11 cellular contexts compared by ENCODE assay signal in genomic region chr18:901769-902168, GRCh38.
DNase-seq lines count a peak whose midpoint lies in the region.
"Had no signal": no experiment of that assay in that cellular context is flagged by ENCODE, and none has a peak within 500 bp of the region (broad histone marks: within the 10 kb centered on the region; RNA-seq: fewer than 3 reads in every experiment).

No MANE protein-coding gene starts in this region.

- DNase-seq in NCI-H2196 (lab: John Stamatoyannopoulos, UW; ENCODE audit: unreplicated experiment) (peak; percentile 57), NCI-H2196 treated with DMSO at 0.1 percent for 48 hours (lab: John Stamatoyannopoulos, UW; ENCODE audit: unreplicated experiment) (no peak), NCI-H146 treated with DMSO at 0.1 percent for 48 hours (lab: John Stamatoyannopoulos, UW; ENCODE audit: unreplicated experiment) (peak; percentile 95), NCI-H748 treated with DMSO at 0.1 percent for 48 hours (lab: John Stamatoyannopoulos, UW) (peak; percentile 83), iPS-NIHi11 (ENCODE audit: low spot score) (peak; percentile 45), NCI-H2171 treated with DMSO at 0.1 percent for 48 hours (lab: John Stamatoyannopoulos, UW) (no peak)
- DNase-seq in activated CD4-positive, alpha-beta T cell treated with anti-CD3 and anti-CD28 coated beads, Interleukin-2, amount 50 U/mL, for 1 hour = no peak
- DNase-seq in stimulated activated CD4-positive, alpha-beta T cell treated with anti-CD3 and anti-CD28 coated beads, Interleukin-4, amount 100 ng/mL, for 1 hour = no peak
- DNase-seq: GOT3; NCI-H1930; NK-92 treated with Interleukin-12 subunit alpha and Interleukin-12 subunit beta, amount 100 ng/mL, for 24 hours had no signal

Comparison
In these comparisons a context has a peak if more than half of its experiments do, and no peak if none do; other contexts are left out.
1. DNase-seq: peak in NCI-H2196 (single experiment), NCI-H146 treated with DMSO at 0.1 percent for 48 hours (single experiment), NCI-H748 treated with DMSO at 0.1 percent for 48 hours (single experiment) and iPS-NIHi11 (single experiment); none in NCI-H2196 treated with DMSO at 0.1 percent for 48 hours (single experiment), activated CD4-positive, alpha-beta T cell treated with anti-CD3 and anti-CD28 coated beads, Interleukin-2, amount 50 U/mL, for 1 hour (single experiment), NCI-H2171 treated with DMSO at 0.1 percent for 48 hours (single experiment) and stimulated activated CD4-positive, alpha-beta T cell treated with anti-CD3 and anti-CD28 coated beads, Interleukin-4, amount 100 ng/mL, for 1 hour (single experiment).